Comparison of ENCODE assay signal across 26 cellular contexts in genomic region chr20:4465855-4466545, GRCh38.
A peak's percentile ranks its signal among the peaks of the same experiment; 100 is the strongest.
DNase-seq lines count a peak whose midpoint lies in the region; ATAC-seq and TF ChIP-seq lines count a peak whose summit lies in the region.
"Had no signal": no experiment of that assay in that cellular context is flagged by ENCODE, and none has a peak within 500 bp of the region (broad histone marks: within the 10 kb centered on the region; RNA-seq: fewer than 3 reads in every experiment).

No MANE protein-coding gene starts in this region.

- no peak for TF ChIP-seq EP300 in Ishikawa (IDR thresholded peaks at IDR 0.05; ENCODE audit: borderline replicate concordance)

- no peaks in the 10 kb centered on the region for H3K36me3 Mint-ChIP-seq in nephron progenitor cell (ENCODE audit: low read depth)

- TF ChIP-seq CTCF in nephron progenitor cell (IDR thresholded peaks at IDR 0.05) = no peak

- H3K9me3 Mint-ChIP-seq in nephron progenitor cell = no peaks in the 10 kb centered on the region
- H3K9me3 Mint-ChIP-seq: activated T-cell treated with anti-CD3 and anti-CD28 coated beads, Interleukin-2, amount 50 U/mL, for 72 hours had no signal

- H3K27me3 Mint-ChIP-seq in nephron progenitor cell (ENCODE audit: low read depth, poor library complexity) = no peaks in the 10 kb centered on the region

- peak overlapping the region; percentile 6 for H3K27ac Mint-ChIP-seq in nephron progenitor cell
- H3K27ac Mint-ChIP-seq: activated T-cell treated with anti-CD3 and anti-CD28 coated beads, Interleukin-2, amount 50 U/mL, for 72 hours; B cell had no signal

- no peak overlapping the region for H3K4me3 Mint-ChIP-seq in nephron progenitor cell
- H3K4me3 Mint-ChIP-seq: activated T-cell treated with anti-CD3 and anti-CD28 coated beads, Interleukin-2, amount 50 U/mL, for 72 hours; B cell had no signal

- TF ChIP-seq RAD21 in Ishikawa (IDR thresholded peaks at IDR 0.05; ENCODE audit: low read depth) = no peak

- H3K4me1 Mint-ChIP-seq in nephron progenitor cell = peaks cover 16% of the 10 kb centered on the region
- H3K4me1 Mint-ChIP-seq: B cell had no signal

- DNase-seq in NCI-H510A treated with DMSO at 0.1 percent for 48 hours (lab: John Stamatoyannopoulos, UW) (peak; percentile 45), NCI-H510A (lab: John Stamatoyannopoulos, UW) (no peak), SHP77 treated with DMSO at 0.1 percent for 48 hours (lab: John Stamatoyannopoulos, UW) (peak; percentile 20), nephron progenitor cell (no peak), HuH-7.5 (ENCODE audit: low spot score) (no peak)
- DNase-seq: activated naive CD4-positive, alpha-beta T cell treated with Interleukin-2 at 50 U/mL for 16 hours; activated T-cell treated with anti-CD3 and anti-CD28 coated beads, Interleukin-2, amount 50 U/mL, for 72 hours; adrenal gland; DMS153; effector CD4-positive, alpha-beta T cell; GDM1; HCEC 1CT; heart left ventricle; kidney glomerular epithelial cell; MV-4-11; NCI-H2081; NK-92 treated with Interleukin-12 subunit alpha and Interleukin-12 subunit beta, amount 100 ng/mL, for 24 hours; ovary; PC-3; right cardiac atrium; stimulated activated CD4-positive, alpha-beta T cell treated with anti-CD3 and anti-CD28 coated beads, Interleukin-2, amount 100 ng/mL, for 48 hours; T1000 had no signal

- ATAC-seq in HG02840 (IDR thresholded peaks at IDR 0.05; ENCODE audit: low FRiP score, unreplicated experiment) (no peak), HG03139 (IDR thresholded peaks at IDR 0.05; ENCODE audit: unreplicated experiment) (no peak)
- ATAC-seq: activated T-cell treated with anti-CD3 and anti-CD28 coated beads, Interleukin-2, amount 50 U/mL, for 72 hours; PC-3; right cardiac atrium had no signal

TF ChIP-seq in Ishikawa, 13 proteins besides CTCF, POLR2A, EP300 and RAD21:
- TF ChIP-seq MAX (IDR thresholded peaks at IDR 0.05) = no peak
- TF ChIP-seq CEBPB (IDR thresholded peaks at IDR 0.05) = peak; percentile 34; the same call in 1 of the 2 replicates
- no peak for TF ChIP-seq ZBTB7A (IDR thresholded peaks at IDR 0.05; ENCODE audit: low read depth)
- no peak for TF ChIP-seq FOXM1 (IDR thresholded peaks at IDR 0.05; ENCODE audit: borderline replicate concordance, low read depth)
- TF ChIP-seq NFIC (IDR thresholded peaks at IDR 0.05) = no peak
- TF ChIP-seq TAF1 (IDR thresholded peaks at IDR 0.05; ENCODE audit: low read depth) = no peak
- no peak for TF ChIP-seq TEAD4 (IDR thresholded peaks at IDR 0.05)

Comparison
In these comparisons a context has a peak if more than half of its experiments do, and no peak if none do; other contexts are left out.
1. DNase-seq: peak in NCI-H510A treated with DMSO at 0.1 percent for 48 hours (single experiment) and SHP77 treated with DMSO at 0.1 percent for 48 hours (single experiment); none in NCI-H510A (single experiment), nephron progenitor cell (single experiment) and HuH-7.5 (single experiment).